In genomic region chr6:70547313-70547712, GRCh38 we compare ENCODE assay signal across 9 cellular contexts. TPM values are rescaled to one million over a fixed set of nuclear protein-coding genes. Genes with fewer than 3 reads are reported as not detected.
A peak's percentile ranks its signal among the peaks of the same experiment; 100 is the strongest.
DNase-seq lines count a peak whose midpoint lies in the region; ATAC-seq, FAIRE-seq and TF ChIP-seq lines count a peak whose summit lies in the region.
"Had no signal": no experiment of that assay in that cellular context is flagged by ENCODE, and none has a peak within 500 bp of the region (broad histone marks: within the 10 kb centered on the region; RNA-seq: fewer than 3 reads in every experiment).

No MANE protein-coding gene starts in this region.

- H3K79me2 ChIP-seq in K562 (ENCODE audit: control insufficient read depth, insufficient read depth, low read length), result no peaks in the 10 kb centered on the region

- TF ChIP-seq EP300 in K562 (IDR thresholded peaks at IDR 0.05; ENCODE audit: low read length), result no peak

- BruUV-seq in K562 (replicated peaks; lab: Mats Ljungman, UMichigan), result no TSS peak

- H4K20me1 ChIP-seq in K562 (replicated peaks; ENCODE audit: control insufficient read depth, insufficient read depth, low read length), result no peaks in the 10 kb centered on the region

- FAIRE-seq in K562 (lab: Jason Lieb, UNC), result no peak

- no peak overlapping the region for H3K9ac ChIP-seq in K562 (ENCODE audit: insufficient read depth in 1 of 2, low read depth in 2 of 2, low read length in 2 of 2)

- intact Hi-C loops in K562 (cut with micrococcal nuclease), result loop anchor here (1.0 kb wide), 1 partner anchor 139 kb away; no protein-coding TSS in a partner anchor

- in situ Hi-C loops in K562 (cut with MboI), result loop anchor here (25.0 kb wide), 1 partner anchor 340 kb away; no protein-coding TSS in a partner anchor

- POLR2A ChIA-PET in K562 (lab: Yijun Ruan, JAX), result interaction anchor here (0.7 kb wide), 1 partner anchor 119 kb away, joined by 3 read pairs; no protein-coding TSS in a partner anchor

- no peaks in the 10 kb centered on the region for H3K4me1 ChIP-seq in K562 (replicated peaks in 1 of 2; ENCODE audit: control insufficient read depth in 2 of 2, insufficient read depth in 2 of 2, low read length in 2 of 2)

- TF ChIP-seq CTCF in LNCAP (IDR thresholded peaks at IDR 0.05) (peak; percentile 55), K562 (IDR thresholded peaks at IDR 0.05 in 2 of 3, conservative IDR thresholded peaks at IDR 0.05 in 1 of 3; ENCODE audit: insufficient read depth in 2 of 3, low read depth in 1 of 3, low read length in 3 of 3) (peak; percentile 23 to 51 (median 30); a peak in 3 of 6 replicates)

- TF ChIP-seq RAD21 in K562 (CRISPR knock-in tag; conservative IDR thresholded peaks at IDR 0.05 in 1 of 2, IDR thresholded peaks at IDR 0.05 in 1 of 2), result peak; percentile 50 to 53

- peaks cover 4% of the 10 kb centered on the region; the same call in 1 of the 3 replicates for H3K36me3 ChIP-seq in K562 (ENCODE audit: control insufficient read depth, insufficient read depth, low read length)

- no peak overlapping the region for H3K4me3 ChIP-seq in K562
- H3K4me3 ChIP-seq: lung had no signal

- no peaks in the 10 kb centered on the region for H3K9me1 ChIP-seq in K562 (ENCODE audit: control insufficient read depth, insufficient read depth, low read length)

- no peaks in the 10 kb centered on the region for H3K9me3 ChIP-seq in K562 (replicated peaks; ENCODE audit: control insufficient read depth, insufficient read depth, low read depth, low read length)

- H3K27me3 ChIP-seq in K562 (ENCODE audit: control insufficient read depth in 2 of 2, insufficient read depth in 2 of 2, low read length in 2 of 2), result no peaks in the 10 kb centered on the region

- H2AFZ ChIP-seq in K562 (ENCODE audit: low read depth, low read length), result no peak overlapping the region

- H3K27ac ChIP-seq in K562 (ENCODE audit: extremely low read depth, low read depth, low read length), result no peak overlapping the region

- ATAC-seq in K562, result peak; percentile 72
- peak; percentile 47 for ATAC-seq in left lobe of liver
- no peak for ATAC-seq in HG03196 (IDR thresholded peaks at IDR 0.05; ENCODE audit: unreplicated experiment)
- no peak for ATAC-seq in GM21390 (IDR thresholded peaks at IDR 0.05; ENCODE audit: unreplicated experiment)

- TF ChIP-seq POLR2A in K562 (conservative IDR thresholded peaks at IDR 0.05), result no peak

- DNase-seq in Daoy (ENCODE audit: low read depth), result peak; percentile 10
- DNase-seq in K562 (ENCODE audit: extremely low read depth in 1 of 4, low spot score in 3 of 4), result no peak
- DNase-seq in left lobe of liver (ENCODE audit: low spot score), result no peak
- DNase-seq in NCI-H345 treated with DMSO at 0.1 percent for 48 hours (lab: John Stamatoyannopoulos, UW; ENCODE audit: unreplicated experiment), result no peak
- no peak for DNase-seq in GM19238 (ENCODE audit: insufficient read length, low spot score)

- CTCF ChIA-PET in K562 (lab: Yijun Ruan, JAX; ENCODE audit: low intra/inter-chr PET ratio), result interaction anchor here (0.6 to 1.3 kb wide), 3 partner anchors 138 to 410 kb away, joined by 3 to 8 read pairs (median 3); no protein-coding TSS in a partner anchor

- no peak overlapping the region for H3K4me2 ChIP-seq in K562 (ENCODE audit: insufficient read depth, low read length)

TF ChIP-seq in K562, 482 proteins besides CTCF, POLR2A, EP300 and RAD21:
- TF ChIP-seq MXD1 (CRISPR knock-in tag; IDR thresholded peaks at IDR 0.05; ENCODE audit: borderline replicate concordance, poor library complexity, severe bottlenecking) (no peak), STAT5B (CRISPR knock-in tag; IDR thresholded peaks at IDR 0.05) (no peak), ZNF431 (CRISPR knock-in tag; IDR thresholded peaks at IDR 0.05) (no peak), ZNF780A (CRISPR knock-in tag; IDR thresholded peaks at IDR 0.05) (no peak), CBFA2T3 (IDR thresholded peaks at IDR 0.05) (no peak), SREBF1 (IDR thresholded peaks at IDR 0.05; ENCODE audit: borderline replicate concordance, low read depth, low read length) (no peak), ZBTB9 (CRISPR knock-in tag; IDR thresholded peaks at IDR 0.05) (no peak), ETV1 (tag; conservative IDR thresholded peaks at IDR 0.05; ENCODE audit: low read depth) (no peak), ZNF143 (CRISPR knock-in tag; IDR thresholded peaks at IDR 0.05) (no peak), PPARD (CRISPR knock-in tag; IDR thresholded peaks at IDR 0.05) (no peak), ZNF184 (CRISPR knock-in tag; IDR thresholded peaks at IDR 0.05) (no peak), CBX3 (IDR thresholded peaks at IDR 0.05; ENCODE audit: borderline replicate concordance in 1 of 2, low read length in 2 of 2) (no peak), TAF7 (tag; IDR thresholded peaks at IDR 0.05) (no peak)

RNA-seq across cellular contexts. Expression of gene SDHAF4, which starts 19.4 kb away (rescaled TPM):
- total RNA-seq in Daoy (2014; rRNA removed; shearing (Covaris generic)), result 5.1 and 7.3 TPM in 2 replicates
- total RNA-seq in K562 (2011; cell fraction: chromatin; rRNA removed; ENCODE audit: low replicate concordance), result 14.5 and 38.4 TPM in 2 replicates
- total RNA-seq in K562 (2011; cell fraction: nucleolus; rRNA removed), result 9.9 and 14.7 TPM in 2 replicates
- 20.9 and 38.2 TPM in 2 replicates for total RNA-seq in K562 (2011; cell fraction: nucleoplasm; rRNA removed)
- total RNA-seq in K562 (2014; rRNA removed) (3.5 and 6.5 TPM in 2 replicates), K562 (2014; rRNA removed; fragmentation: Illumina TruSeq; extraction: Trizol) (7.5 and 9.2 TPM in 2 replicates), K562 (2015; rRNA removed; fragmentation: Illumina TruSeq; extraction: Trizol) (7.6 and 8.0 TPM in 2 replicates), K562 (2021) (6.2 and 6.5 TPM in 2 replicates), left lobe of liver (4.7 TPM)
- polyA plus RNA-seq in K562 (2011; rRNA removed) (12.0 and 15.2 TPM in 2 replicates), K562 (2014; fragmentation: Illumina TruSeq; extraction: Trizol) (4.6 and 6.1 TPM in 2 replicates), K562 (2014; fragmentation: Nextera tagmentation; extraction: Ambion mirVana) (1 to 10 TPM; 4.9 to 5.1 TPM), K562 (2014; rRNA removed) (10.4 and 14.3 TPM in 2 replicates)
- 2.9 and 6.9 TPM in 2 replicates for polyA plus RNA-seq in K562 (2011; cell fraction: cytosol; rRNA removed)
- polyA plus RNA-seq in K562 (2011; cell fraction: nucleus; rRNA removed), result 6.2 and 9.3 TPM in 2 replicates
- polyA plus RNA-seq in K562 (2012), result 9.0 and 13.4 TPM in 2 replicates
- 2.5 and 2.8 TPM in 2 replicates for polyA minus RNA-seq in K562 (2011; rRNA and poly(A)+ RNA removed)
- 2.2 and 5.5 TPM in 2 replicates for polyA minus RNA-seq in K562 (2011; cell fraction: cytosol; rRNA and poly(A)+ RNA removed)
- polyA minus RNA-seq in K562 (2011; cell fraction: nucleus; rRNA and poly(A)+ RNA removed), result 6.5 and 12.3 TPM in 2 replicates

Comparison
In these comparisons a context has a peak if more than half of its experiments do, and no peak if none do; other contexts are left out.
1. ATAC-seq: peak in K562 (single experiment) and left lobe of liver (single experiment); none in HG03196 (single experiment) and GM21390 (single experiment).